ENCODE assay signal across 6 cellular contexts in genomic region chr3:144737281-144737680, GRCh38.
"Had no signal": no experiment of that assay in that cellular context is flagged by ENCODE, and none has a peak within 500 bp of the region (broad histone marks: within the 10 kb centered on the region; RNA-seq: fewer than 3 reads in every experiment).

No MANE protein-coding gene starts in this region.

- H3K9me3 Mint-ChIP-seq: H9 had no signal

- H2AFZ ChIP-seq: GM23248 had no signal

- DNase-seq: GM23248, H9, HCEC 1CT, IMR-90, KG1 had no signal

- H3K27ac Mint-ChIP-seq: H9 had no signal

- H3K27ac ChIP-seq: GM23248 had no signal

- ATAC-seq: K562 had no signal

- H3K4me1 Mint-ChIP-seq: H9 had no signal

- H3K4me3 ChIP-seq: GM23248, K562 had no signal

- H3K4me3 Mint-ChIP-seq: H9 had no signal

- H3K9ac ChIP-seq: GM23248 had no signal
